In the genomic region with DNA sequence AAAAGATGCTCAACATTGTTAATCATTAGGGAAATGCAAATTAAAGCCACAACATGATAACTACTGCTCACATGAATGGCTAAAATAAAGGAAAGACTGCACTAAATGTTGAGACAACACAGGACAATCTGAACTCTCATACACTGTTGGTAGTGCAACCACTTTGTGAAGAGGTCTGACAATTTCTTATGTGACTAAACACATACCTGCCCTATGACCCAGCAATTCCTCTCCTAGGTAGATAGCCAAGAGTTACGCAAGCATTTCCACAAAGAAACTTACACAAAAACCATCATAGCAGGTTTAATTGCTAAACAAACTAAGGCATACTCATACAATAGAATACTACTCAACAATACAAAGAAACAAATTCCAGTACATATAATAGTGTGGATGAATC, we compare ENCODE assay signal across 1 cellular context.
TF ChIP-seq lines count a peak whose summit lies in the region.

No MANE protein-coding gene starts in this region.

TF ChIP-seq in GM12878, 131 proteins besides CTCF, POLR2A, EP300 and RAD21 (continued from another document):
- TF ChIP-seq IRF5 (IDR thresholded peaks at IDR 0.05; ENCODE audit: borderline replicate concordance) (no peak), MXI1 (IDR thresholded peaks at IDR 0.05; ENCODE audit: low read depth, low read length) (no peak)
